ENCODE assay signal across 13 cellular contexts in the genomic region with DNA sequence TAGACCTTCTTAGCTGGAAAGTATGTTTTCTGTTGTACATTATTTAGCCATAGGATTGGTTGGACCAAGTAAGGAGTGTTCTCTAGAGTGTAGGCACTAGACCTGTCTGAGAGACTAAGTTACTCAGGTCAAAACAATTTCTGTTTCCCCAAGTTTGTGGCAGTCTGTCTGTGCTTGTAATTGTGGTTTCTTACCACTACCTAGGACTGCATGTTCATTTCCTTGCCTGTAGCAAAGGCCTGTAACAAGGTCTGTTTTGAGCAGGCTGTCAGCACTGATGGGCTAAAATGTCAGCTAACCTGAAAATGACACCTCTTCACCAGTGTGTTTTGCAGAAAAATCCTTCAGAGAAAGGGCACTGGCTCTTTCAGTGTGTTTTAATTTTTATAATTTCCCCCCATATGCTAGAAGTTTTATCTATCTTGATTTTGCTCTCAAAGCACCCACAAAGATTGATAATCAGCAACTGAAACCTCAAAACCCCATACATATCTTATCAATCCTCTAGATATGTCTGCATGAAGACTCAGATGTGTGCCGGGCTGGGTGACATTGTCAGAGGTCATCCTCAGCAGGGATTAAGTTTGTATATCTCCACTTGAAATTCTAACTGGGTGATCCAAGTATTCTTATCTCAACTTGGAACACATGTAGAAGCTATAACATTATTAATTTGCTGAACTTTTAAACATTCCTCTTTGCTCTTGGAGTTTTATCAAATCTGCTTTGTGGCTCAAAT. TPM values are rescaled to one million over a fixed set of nuclear protein-coding genes. Genes with fewer than 3 reads are reported as not detected.
DNase-seq lines count a peak whose midpoint lies in the region; ATAC-seq and TF ChIP-seq lines count a peak whose summit lies in the region.
"Had no signal": no experiment of that assay in that cellular context is flagged by ENCODE, and none has a peak within 500 bp of the region (broad histone marks: within the 10 kb centered on the region; RNA-seq: fewer than 3 reads in every experiment).

No MANE protein-coding gene starts in this region.

- H3K4me1 Mint-ChIP-seq in CD14-positive monocyte, result peaks cover 15% of the 10 kb centered on the region
- H3K4me1 Mint-ChIP-seq: memory B cell had no signal

- no peaks in the 10 kb centered on the region for H3K79me2 ChIP-seq in Loucy (ENCODE audit: insufficient read depth, low read length)
- H3K79me2 ChIP-seq: parathyroid adenoma had no signal

- H3K4me3 Mint-ChIP-seq in CD14-positive monocyte, result no peak overlapping the region
- H3K4me3 Mint-ChIP-seq: CD8-positive, alpha-beta memory T cell; memory B cell had no signal

- H3K27me3 Mint-ChIP-seq in CD14-positive monocyte (ENCODE audit: low read depth in 3 of 3), result peaks cover 0 to 2% (median 0%) of the 10 kb centered on the region in 3 donors

- no peak overlapping the region for H2AFZ ChIP-seq in Loucy (ENCODE audit: low read length)
- H2AFZ ChIP-seq: parathyroid adenoma had no signal

- H3K4me2 ChIP-seq in Loucy (ENCODE audit: low read depth, low read length, poor library complexity, severe bottlenecking), result peak overlapping the region; percentile 7

- H3K4me1 ChIP-seq in Loucy (ENCODE audit: insufficient read depth, low read length, poor library complexity, severe bottlenecking), result peaks cover 12% of the 10 kb centered on the region
- no peaks in the 10 kb centered on the region for H3K4me1 ChIP-seq in mucosa of descending colon (ENCODE audit: low read depth)
- H3K4me1 ChIP-seq: parathyroid adenoma, upper lobe of right lung had no signal

- ATAC-seq in mucosa of descending colon, result peak; percentile 32
- ATAC-seq: upper lobe of right lung had no signal

- H4K20me1 ChIP-seq in Loucy (ENCODE audit: insufficient read depth, low read length, poor library complexity, severe bottlenecking), result no peaks in the 10 kb centered on the region

- peaks cover 0 to 6% (median 2%) of the 10 kb centered on the region in 7 donors for H3K9me3 Mint-ChIP-seq in CD14-positive monocyte
- H3K9me3 Mint-ChIP-seq: CD8-positive, alpha-beta memory T cell; memory B cell had no signal

- H3K27ac Mint-ChIP-seq in CD14-positive monocyte, result no peak overlapping the region
- H3K27ac Mint-ChIP-seq: memory B cell had no signal

- H3F3A ChIP-seq in Loucy (ENCODE audit: low read depth), result no peaks in the 10 kb centered on the region

- no peaks in the 10 kb centered on the region for H3K36me3 ChIP-seq in Loucy (ENCODE audit: insufficient read depth, low read length)
- no peaks in the 10 kb centered on the region for H3K36me3 ChIP-seq in mucosa of descending colon (ENCODE audit: low read depth)
- H3K36me3 ChIP-seq: upper lobe of right lung had no signal

- TF ChIP-seq CTCF in Loucy (conservative IDR thresholded peaks at IDR 0.05; ENCODE audit: low read length) (no peak), mucosa of descending colon (IDR thresholded peaks at IDR 0.05) (no peak), CD14-positive monocyte (IDR thresholded peaks at IDR 0.05) (no peak)

- H3K9me3 ChIP-seq in Loucy (ENCODE audit: insufficient read depth, low read depth, low read length) (no peaks in the 10 kb centered on the region), mucosa of descending colon (no peaks in the 10 kb centered on the region)
- H3K9me3 ChIP-seq: upper lobe of right lung had no signal

- H3K27me3 ChIP-seq in Loucy (ENCODE audit: insufficient read depth, low read length, poor library complexity, severe bottlenecking), result no peaks in the 10 kb centered on the region
- H3K27me3 ChIP-seq: upper lobe of right lung had no signal

- peak; percentile 15 for DNase-seq in activated CD4-positive, alpha-beta T cell treated with anti-CD3 and anti-CD28 coated beads for 48 hours
- no peak for DNase-seq in activated CD4-positive, alpha-beta T cell treated with anti-CD3 and anti-CD28 coated beads for 1 hour
- DNase-seq in amniotic epithelial cell (ENCODE audit: low read depth) (peak; percentile 76), mucosa of descending colon (no peak), DMS53 (lab: John Stamatoyannopoulos, UW) (no peak), CD14-positive monocyte (ENCODE audit: low spot score) (no peak), GF-D8 (lab: John Stamatoyannopoulos, UW) (no peak)
- DNase-seq: NCI-H1417, upper lobe of right lung had no signal

- H3K36me3 Mint-ChIP-seq in CD14-positive monocyte, result no peaks in the 10 kb centered on the region
- H3K36me3 Mint-ChIP-seq: CD8-positive, alpha-beta memory T cell; memory B cell had no signal

- H3K9ac ChIP-seq in Loucy (ENCODE audit: low read depth, low read length, poor library complexity, severe bottlenecking), result no peak overlapping the region
- H3K9ac ChIP-seq: parathyroid adenoma had no signal

- H3K9me2 ChIP-seq in Loucy (replicated peaks; ENCODE audit: low read depth, low read length), result no peaks in the 10 kb centered on the region

- intact Hi-C loops in mucosa of descending colon (cut with DNase I, micrococcal nuclease) (no loop called here), CD14-positive monocyte (cut with micrococcal nuclease) (no loop called here)

- H3K4me3 ChIP-seq in Loucy (ENCODE audit: low read length, poor library complexity, severe bottlenecking) (no peak overlapping the region), mucosa of descending colon (no peak overlapping the region)
- H3K4me3 ChIP-seq: upper lobe of right lung had no signal

RNA-seq across cellular contexts. Expression of gene ST6GALNAC3, which starts 50.7 kb away (rescaled TPM):
- total RNA-seq in mucosa of descending colon, result 1 to 10 TPM; 5.4 to 9.0 (median 6.7) TPM
- 1 to 10 TPM; 6.5 to 9.2 TPM for polyA plus RNA-seq in CD14-positive monocyte

Comparison
In these comparisons a context has a peak if more than half of its experiments do, and no peak if none do; other contexts are left out.
1. DNase-seq: peak in activated CD4-positive, alpha-beta T cell treated with anti-CD3 and anti-CD28 coated beads for 48 hours (single experiment) and amniotic epithelial cell (single experiment); none in activated CD4-positive, alpha-beta T cell treated with anti-CD3 and anti-CD28 coated beads for 1 hour (single experiment), mucosa of descending colon (0 of 3), DMS53 (single experiment), CD14-positive monocyte (single experiment) and GF-D8 (single experiment).